ENCODE assay signal across 8 cellular contexts in the genomic region with DNA sequence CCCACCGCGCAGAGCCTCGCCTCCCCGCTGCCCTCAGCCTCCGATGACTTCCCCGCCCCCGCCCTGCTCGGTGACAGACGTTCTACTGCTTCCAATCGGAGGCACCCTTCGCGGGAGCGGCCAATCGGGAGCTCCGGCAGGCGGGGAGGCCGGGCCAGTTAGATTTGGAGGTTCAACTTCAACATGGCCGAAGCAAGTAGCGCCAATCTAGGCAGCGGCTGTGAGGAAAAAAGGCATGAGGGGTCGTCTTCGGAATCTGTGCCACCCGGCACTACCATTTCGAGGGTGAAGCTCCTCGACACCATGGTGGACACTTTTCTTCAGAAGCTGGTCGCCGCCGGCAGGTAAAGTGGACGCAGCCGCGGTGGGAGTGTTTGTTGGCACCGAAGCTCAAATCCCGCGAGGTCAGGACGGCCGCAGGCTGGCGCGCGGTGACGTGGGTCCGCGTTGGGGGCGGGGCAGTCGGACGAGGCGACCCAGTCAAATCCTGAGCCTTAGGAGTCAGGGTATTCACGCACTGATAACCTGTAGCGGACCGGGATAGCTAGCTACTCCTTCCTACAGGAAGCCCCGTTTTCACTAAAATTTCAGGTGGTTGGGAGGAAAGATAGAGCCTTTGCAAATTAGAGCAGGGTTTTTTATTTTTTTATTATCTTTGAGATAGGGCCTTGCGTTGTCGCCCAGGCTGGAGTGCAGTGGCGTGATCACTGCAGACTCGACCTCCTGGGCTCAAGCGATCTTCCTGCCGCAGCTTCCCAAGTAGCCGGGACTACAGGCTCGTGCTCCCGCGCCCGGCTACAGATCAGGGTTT. TPM values are rescaled to one million over a fixed set of nuclear protein-coding genes. Genes with fewer than 3 reads are reported as not detected.
DNase-seq lines count a peak whose midpoint lies in the region; ATAC-seq and TF ChIP-seq lines count a peak whose summit lies in the region.

A gene with protein sequence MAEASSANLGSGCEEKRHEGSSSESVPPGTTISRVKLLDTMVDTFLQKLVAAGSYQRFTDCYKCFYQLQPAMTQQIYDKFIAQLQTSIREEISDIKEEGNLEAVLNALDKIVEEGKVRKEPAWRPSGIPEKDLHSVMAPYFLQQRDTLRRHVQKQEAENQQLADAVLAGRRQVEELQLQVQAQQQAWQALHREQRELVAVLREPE (plus strand): TSS at position 175 of the 811 bp plus-strand sequence. CDS start 9 bp downstream, at position 184.

- H3K4me3 ChIP-seq in AG10803 (ENCODE audit: low read length), result peak within 1 kb of the TSS; percentile 96

- ATAC-seq in GM19043 (IDR thresholded peaks at IDR 0.05; ENCODE audit: low read depth, unreplicated experiment), result peak; percentile 89
- peak; percentile 93 for ATAC-seq in HG03354 (IDR thresholded peaks at IDR 0.05; ENCODE audit: poor library complexity, severe bottlenecking, unreplicated experiment)

- 0 out of 2 replicates have a peak, but pooled peaks have one; percentile 4 for TF ChIP-seq CTCF in AG10803 (conservative IDR thresholded peaks at IDR 0.05; ENCODE audit: low read length)

- DNase-seq in AG10803 (ENCODE audit: low read depth) (peak; percentile 93), NCI-H460 (ENCODE audit: extremely low read depth, low read depth) (peak; percentile 98), cerebellar cortex (ENCODE audit: low spot score) (peak; percentile 98), islet precursor cell (peak; percentile 99)
- DNase-seq in activated CD4-positive, CD25-positive, alpha-beta regulatory T cell treated with anti-CD3 and anti-CD28 coated beads, Interleukin-2, amount 50 U/mL, for 72 hours, result peak; percentile 95
- DNase-seq in stimulated activated CD4-positive, alpha-beta T cell treated with anti-CD3 and anti-CD28 coated beads, Interleukin-12 subunit alpha, Interleukin-12 subunit beta, amount 100 ng/mL, for 4 hours, result peak; percentile 95

RNA-seq across cellular contexts. Expression of the gene that starts here (rescaled TPM):
- 47.5 and 59.2 TPM in 2 replicates for total RNA-seq in NCI-H460 (2014; rRNA removed; shearing (Covaris generic))
- polyA plus RNA-seq in NCI-H460 (2014; cell fraction: nucleus; rRNA removed), result 117 and 127 TPM in 2 replicates

Comparison
In these comparisons a context has a peak if more than half of its experiments do, and no peak if none do; other contexts are left out.
1. Peak in every context shown above with its lines: DNase-seq, ATAC-seq and H3K4me3 ChIP-seq.